In genomic region chr4:4409416-4410115, GRCh38 we compare ENCODE assay signal across 16 cellular contexts. TPM values are rescaled to one million over a fixed set of nuclear protein-coding genes. Genes with fewer than 3 reads are reported as not detected.
DNase-seq lines count a peak whose midpoint lies in the region; ATAC-seq, FAIRE-seq and TF ChIP-seq lines count a peak whose summit lies in the region.
"Had no signal": no experiment of that assay in that cellular context is flagged by ENCODE, and none has a peak within 500 bp of the region (broad histone marks: within the 10 kb centered on the region; RNA-seq: fewer than 3 reads in every experiment).

No MANE protein-coding gene starts in this region.

- CTCF ChIA-PET in Caco-2 (lab: Charles Lee): no interaction called here

- no peaks in the 10 kb centered on the region for H3K9me3 ChIP-seq in spleen
- H3K9me3 ChIP-seq in Caco-2: no peaks in the 10 kb centered on the region
- H3K9me3 ChIP-seq: BLaER1 had no signal

- BruUV-seq in Caco-2 (replicated peaks; lab: Mats Ljungman, UMichigan): no TSS peak

- no peaks in the 10 kb centered on the region for H3K9me3 Mint-ChIP-seq in natural killer cell treated with Interleukin-12 subunit alpha and Interleukin-12 subunit beta and Interleukin-15 and Interleukin-18, amount 100 ng/mL, for 72 hours
- H3K9me3 Mint-ChIP-seq in natural killer cell (no peaks in the 10 kb centered on the region), glutamatergic neuron (ENCODE audit: unreplicated experiment) (peaks cover 9% of the 10 kb centered on the region), Caco-2 (ENCODE audit: unreplicated experiment) (no peaks in the 10 kb centered on the region)
- H3K9me3 Mint-ChIP-seq: CD8-positive, alpha-beta memory T cell had no signal

- H3K36me3 ChIP-seq in spleen: no peaks in the 10 kb centered on the region
- no peaks in the 10 kb centered on the region for H3K36me3 ChIP-seq in Caco-2 (ENCODE audit: control insufficient read depth, insufficient read depth, low read length)
- H3K36me3 ChIP-seq: BLaER1 had no signal

- no peaks in the 10 kb centered on the region for H3K4me1 Mint-ChIP-seq in natural killer cell treated with Interleukin-12 subunit alpha and Interleukin-12 subunit beta and Interleukin-15 and Interleukin-18, amount 100 ng/mL, for 72 hours (ENCODE audit: low read depth in 2 of 2)
- H3K4me1 Mint-ChIP-seq in natural killer cell (no peaks in the 10 kb centered on the region), glutamatergic neuron (ENCODE audit: low read depth, unreplicated experiment) (peaks cover 15% of the 10 kb centered on the region), Caco-2 (ENCODE audit: low read depth, unreplicated experiment) (no peaks in the 10 kb centered on the region)
- H3K4me1 Mint-ChIP-seq: CD8-positive, alpha-beta memory T cell had no signal

- TF ChIP-seq POLR2A in spleen (IDR thresholded peaks at IDR 0.05) (no peak), GM12891 (IDR thresholded peaks at IDR 0.05; ENCODE audit: low read depth, low read length) (no peak)

- H3K4me3 Mint-ChIP-seq in natural killer cell treated with Interleukin-12 subunit alpha and Interleukin-12 subunit beta and Interleukin-15 and Interleukin-18, amount 100 ng/mL, for 72 hours: no peak overlapping the region
- no peak overlapping the region for H3K4me3 Mint-ChIP-seq in natural killer cell
- peak overlapping the region; percentile 20 for H3K4me3 Mint-ChIP-seq in glutamatergic neuron (ENCODE audit: unreplicated experiment)
- H3K4me3 Mint-ChIP-seq in Caco-2 (ENCODE audit: unreplicated experiment): no peak overlapping the region
- H3K4me3 Mint-ChIP-seq: CD8-positive, alpha-beta memory T cell had no signal

- TF ChIP-seq CTCF in natural killer cell (IDR thresholded peaks at IDR 0.05) (no peak), glutamatergic neuron (IDR thresholded peaks at IDR 0.05; ENCODE audit: partially characterized antibody, unreplicated experiment) (no peak), spleen (IDR thresholded peaks at IDR 0.05 in 8 of 11, conservative IDR thresholded peaks at IDR 0.05 in 3 of 11) (no peak), Caco-2 (IDR thresholded peaks at IDR 0.05; ENCODE audit: insufficient read depth in 1 of 2, low read depth in 1 of 2, low read length in 1 of 2, severe bottlenecking in 1 of 2, unreplicated experiment in 1 of 2) (no peak)

- H3K4me1 ChIP-seq in spleen (no peaks in the 10 kb centered on the region), Caco-2 (no peaks in the 10 kb centered on the region)

- 80 to 85% (median 83%) methylated on average over 21 to 23 of the region's 23 CpGs for WGBS in spleen, 5 donors

- FAIRE-seq in GM12891 (lab: Jason Lieb, UNC): no peak
- FAIRE-seq: HepG2 had no signal

- peak; percentile 26 for DNase-seq in natural killer cell treated with Interleukin-12 subunit alpha and Interleukin-12 subunit beta and Interleukin-15 and Interleukin-18, amount 100 ng/mL, for 72 hours (ENCODE audit: low spot score)
- DNase-seq in natural killer cell (no peak), glutamatergic neuron (no peak), spleen (peak; percentile 60), GM12891 (ENCODE audit: insufficient read length, low spot score) (no peak), Caco-2 (no peak)
- DNase-seq: 8988T; AML-193; CD8-positive, alpha-beta memory T cell; DMS53; GF-D8; GM23248; H7 had no signal

- H3K27me3 ChIP-seq in spleen (replicated peaks in 1 of 7) (peaks cover 0 to 43% (median 4%) of the 10 kb centered on the region in 7 donors), Caco-2 (replicated peaks; ENCODE audit: control insufficient read depth, insufficient read depth, low read length) (no peaks in the 10 kb centered on the region)

- POLR2A ChIA-PET in Caco-2 (lab: Charles Lee): no interaction called here

- no peak overlapping the region for H3K27ac ChIP-seq in spleen
- H3K27ac ChIP-seq: BLaER1, GM23248 had no signal

- H3K27ac Mint-ChIP-seq in natural killer cell treated with Interleukin-12 subunit alpha and Interleukin-12 subunit beta and Interleukin-15 and Interleukin-18, amount 100 ng/mL, for 72 hours: no peak overlapping the region
- H3K27ac Mint-ChIP-seq in natural killer cell (no peak overlapping the region), glutamatergic neuron (ENCODE audit: unreplicated experiment) (no peak overlapping the region), Caco-2 (ENCODE audit: unreplicated experiment) (no peak overlapping the region)

- intact Hi-C loops in natural killer cell (cut with micrococcal nuclease): no loop called here
- intact Hi-C loops in spleen (cut with DNase I; ENCODE audit: low total_unique reads): no loop called here
- intact Hi-C loops in Caco-2 (cut with micrococcal nuclease; ENCODE audit: unreplicated experiment): no loop called here

- no peak overlapping the region for H3K4me3 ChIP-seq in spleen
- H3K4me3 ChIP-seq in Caco-2 (ENCODE audit: low read depth, low read length): no peak overlapping the region
- H3K4me3 ChIP-seq: BLaER1, GM23248 had no signal

- H3K36me3 Mint-ChIP-seq in natural killer cell treated with Interleukin-12 subunit alpha and Interleukin-12 subunit beta and Interleukin-15 and Interleukin-18, amount 100 ng/mL, for 72 hours: no peaks in the 10 kb centered on the region
- H3K36me3 Mint-ChIP-seq in natural killer cell (no peaks in the 10 kb centered on the region), glutamatergic neuron (ENCODE audit: unreplicated experiment) (no peaks in the 10 kb centered on the region), Caco-2 (ENCODE audit: insufficient read depth, unreplicated experiment) (peaks cover 13% of the 10 kb centered on the region)

- no peaks in the 10 kb centered on the region for H3K27me3 Mint-ChIP-seq in natural killer cell treated with Interleukin-12 subunit alpha and Interleukin-12 subunit beta and Interleukin-15 and Interleukin-18, amount 100 ng/mL, for 72 hours
- H3K27me3 Mint-ChIP-seq in natural killer cell (ENCODE audit: low read depth in 2 of 2) (no peaks in the 10 kb centered on the region), glutamatergic neuron (ENCODE audit: unreplicated experiment) (peaks cover 8% of the 10 kb centered on the region), Caco-2 (ENCODE audit: insufficient read depth, unreplicated experiment) (no peaks in the 10 kb centered on the region)

- no peak for ATAC-seq in natural killer cell treated with Interleukin-12 subunit alpha and Interleukin-12 subunit beta and Interleukin-15 and Interleukin-18, amount 100 ng/mL, for 72 hours
- ATAC-seq in natural killer cell (no peak), HG03108 (IDR thresholded peaks at IDR 0.05; ENCODE audit: unreplicated experiment) (no peak)
- ATAC-seq: HepG2 had no signal

TF ChIP-seq in GM12891, 5 proteins besides CTCF, POLR2A, EP300 and RAD21:
- TF ChIP-seq PAX5 (IDR thresholded peaks at IDR 0.05; ENCODE audit: insufficient read depth, low read length, severe bottlenecking) (no peak), SPI1 (IDR thresholded peaks at IDR 0.05; ENCODE audit: low read depth, low read length) (no peak), POLR2AphosphoS5 (IDR thresholded peaks at IDR 0.05; ENCODE audit: low read depth, low read length) (no peak), TAF1 (IDR thresholded peaks at IDR 0.05; ENCODE audit: low read depth, low read length) (no peak), POU2F2 (IDR thresholded peaks at IDR 0.05; ENCODE audit: low read depth, low read length) (no peak)
TF ChIP-seq in GM12891: peak in this region for 0.

RNA-seq across cellular contexts. Expression of gene NSG1, which starts 22.7 kb away (rescaled TPM):
- under 1 TPM in 1 of 2 donors, not detected in 1; 0.38 TPM for total RNA-seq in natural killer cell treated with Interleukin-12 subunit alpha and Interleukin-12 subunit beta and Interleukin-15 and Interleukin-18, amount 100 ng/mL, for 72 hours
- 1 to 10 TPM in 2 of 3 donors, not detected in 1; 1.2 to 5.8 TPM for total RNA-seq in natural killer cell
- 208 TPM for total RNA-seq in glutamatergic neuron (ENCODE audit: unreplicated experiment)
- total RNA-seq in spleen: 1 to 10 TPM in 6 of 7 donors, under 1 TPM in 1; 0.66 to 4.1 (median 1.9) TPM
- under 1 TPM; 0.22 to 0.83 (median 0.26) TPM for polyA plus RNA-seq in spleen
- 0.40 TPM for polyA plus RNA-seq in GM12891 (2012; ENCODE audit: low read depth, missing spikeins)
- total RNA-seq in Caco-2 (2022): 5.5 and 7.2 TPM in 2 replicates
- total RNA-seq: HepG2 had no signal
- polyA plus RNA-seq: HepG2 had no signal

Comparison
In these comparisons a context has a peak if more than half of its experiments do, and no peak if none do; other contexts are left out.
1. DNase-seq: peak in natural killer cell treated with Interleukin-12 subunit alpha and Interleukin-12 subunit beta and Interleukin-15 and Interleukin-18, amount 100 ng/mL, for 72 hours (single experiment) and spleen (single experiment); none in natural killer cell (single experiment), glutamatergic neuron (single experiment), GM12891 (single experiment) and Caco-2 (0 of 2).
2. RNA of gene NSG1, which starts 22.7 kb away (total RNA-seq): 208 TPM in glutamatergic neuron (single experiment); 5.5 to 7.2 TPM in Caco-2, 0.66 to 4.1 TPM in spleen, 1.2 to 5.8 TPM in natural killer cell and 0.38 TPM in natural killer cell treated with Interleukin-12 subunit alpha and Interleukin-12 subunit beta and Interleukin-15 and Interleukin-18, amount 100 ng/mL, for 72 hours; every median in the first group is over 10 times any median in the second.